19 cellular contexts compared by ENCODE assay signal in genomic region chr3:172354931-172355499, GRCh38.
"Had no signal": no experiment of that assay in that cellular context is flagged by ENCODE, and none has a peak within 500 bp of the region (broad histone marks: within the 10 kb centered on the region; RNA-seq: fewer than 3 reads in every experiment).

No MANE protein-coding gene starts in this region.

- DNase-seq: activated CD4-positive, alpha-beta T cell treated with anti-CD3 and anti-CD28 coated beads, Interleukin-2, amount 10 ng/mL, durations not matched to agents 7 days and 5 days; activated CD8-positive, alpha-beta T cell treated with anti-CD3 and anti-CD28 coated beads, Interleukin-2, amount 10 ng/mL, durations not matched to agents 7 days and 5 days; activated gamma-delta T cell; activated naive CD4-positive, alpha-beta T cell treated with anti-CD3 and anti-CD28 coated beads, Interleukin-2, amount 50 U/mL, for 16 hours; activated naive CD8-positive, alpha-beta T cell treated with anti-CD3 and anti-CD28 coated beads, Interleukin-2, amount 50 U/mL, for 24 hours; effector CD4-positive, alpha-beta T cell; erythroblast; left colon; nephron progenitor cell; right cardiac atrium; stimulated activated CD4-positive, alpha-beta T cell treated with anti-CD3 and anti-CD28 coated beads, Interleukin-1b, Interleukin-23, amount 100 ng/mL, for 48 hours; stimulated activated naive CD8-positive, alpha-beta T cell treated with anti-CD3 and anti-CD28 coated beads, Interleukin-15, amount 100 ng/mL, for 72 hours had no signal

- H3K27ac ChIP-seq: foreskin keratinocyte, parathyroid adenoma, suprapubic skin, vagina, VCaP had no signal

- ATAC-seq: activated CD8-positive, alpha-beta T cell treated with anti-CD3 and anti-CD28 coated beads, Interleukin-2, amount 10 ng/mL, durations not matched to agents 7 days and 5 days; activated naive CD8-positive, alpha-beta T cell treated with anti-CD3 and anti-CD28 coated beads, Interleukin-2, amount 50 U/mL, for 24 hours; stimulated activated naive CD8-positive, alpha-beta T cell treated with anti-CD3 and anti-CD28 coated beads, Interleukin-15, amount 100 ng/mL, for 72 hours had no signal

- H3K79me2 ChIP-seq: parathyroid adenoma had no signal

- H3K4me3 ChIP-seq: body of pancreas, mucosa of descending colon, suprapubic skin, vagina had no signal

- H3K27me3 ChIP-seq: body of pancreas, foreskin keratinocyte, suprapubic skin, vagina had no signal

- H3K9ac ChIP-seq: parathyroid adenoma had no signal

- H3K9me3 ChIP-seq: body of pancreas, mucosa of descending colon, suprapubic skin, vagina had no signal

- H2AFZ ChIP-seq: parathyroid adenoma had no signal
